In genomic region chr6:30981942-30982772, GRCh38 we compare ENCODE assay signal across 9 cellular contexts. TPM values are rescaled to one million over a fixed set of nuclear protein-coding genes. Genes with fewer than 3 reads are reported as not detected.
DNase-seq lines count a peak whose midpoint lies in the region; ATAC-seq and TF ChIP-seq lines count a peak whose summit lies in the region.
"Had no signal": no experiment of that assay in that cellular context is flagged by ENCODE, and none has a peak within 500 bp of the region (broad histone marks: within the 10 kb centered on the region; RNA-seq: fewer than 3 reads in every experiment).

No MANE protein-coding gene starts in this region.

- DNase-seq in ACHN: peak; percentile 65
- peak; percentile 81 for DNase-seq in IMR-90
- peak; percentile 9 to 36 for DNase-seq in dermis microvascular lymphatic vessel endothelial cell (ENCODE audit: low read depth in 2 of 2)
- DNase-seq in right lobe of liver: no peak
- no peak for DNase-seq in NOMO-1 treated with dmso at 0.1 percent for 144 hours (lab: John Stamatoyannopoulos, UW; ENCODE audit: unreplicated experiment)
- DNase-seq in spleen: no peak
- DNase-seq in immature natural killer cell: no peak
- DNase-seq in activated naive CD4-positive, alpha-beta T cell treated with anti-CD3 and anti-CD28 coated beads, Interleukin-2, amount 10 ng/mL, durations not matched to agents 7 days and 5 days: no peak
- DNase-seq: COR-L47 had no signal

- H3K4ac ChIP-seq in IMR-90 (ENCODE audit: low read depth, low read length): no peak overlapping the region

- H3K18ac ChIP-seq in IMR-90 (ENCODE audit: low read depth, low read length): no peak overlapping the region

- no peak overlapping the region for H3K9ac ChIP-seq in IMR-90 (ENCODE audit: low read depth, low read length)

- no peaks in the 10 kb centered on the region; the same call in 1 of the 2 replicates for H4K20me1 ChIP-seq in IMR-90 (ENCODE audit: insufficient read depth, low read length)

- 15% methylated on average over 8 of the region's 13 CpGs; no CpG with 5 or more reads in 1 of the 2 experiments for WGBS in IMR-90 (ENCODE audit: extremely low coverage in 2 of 2, insufficient read length in 1 of 2), 2 experiments
- WGBS in right lobe of liver (ENCODE audit: insufficient coverage, low coverage, low lambda C conversion rate, missing lambda C conversion rate): 15% methylated on average over 12 of the region's 13 CpGs
- 31 to 40% (median 37%) methylated on average over 13 of the region's 13 CpGs for WGBS in spleen, 5 donors

- no peak overlapping the region for H2BK15ac ChIP-seq in IMR-90 (ENCODE audit: low read depth, low read length)

- H3K23ac ChIP-seq in IMR-90 (ENCODE audit: low read depth, low read length): no peak overlapping the region

- no peak overlapping the region for H3K27ac ChIP-seq in IMR-90 (ENCODE audit: insufficient read depth, low read length)
- H3K27ac ChIP-seq in right lobe of liver: no peak overlapping the region
- no peak overlapping the region for H3K27ac ChIP-seq in spleen

- ATAC-seq in IMR-90 (ENCODE audit: low read depth) (peak; percentile 97), right lobe of liver (peak; percentile 81 to 93 (median 82))

- no peak overlapping the region for H3K56ac ChIP-seq in IMR-90 (ENCODE audit: extremely low read depth, insufficient read depth, low read length)

- H3K27ac Mint-ChIP-seq in immature natural killer cell: no peak overlapping the region
- no peak overlapping the region for H3K27ac Mint-ChIP-seq in activated naive CD4-positive, alpha-beta T cell treated with anti-CD3 and anti-CD28 coated beads, Interleukin-2, amount 10 ng/mL, durations not matched to agents 7 days and 5 days

- no peak overlapping the region for H4K8ac ChIP-seq in IMR-90 (ENCODE audit: low read depth in 2 of 2, low read length in 2 of 2)

- CTCF ChIA-PET in IMR-90 (lab: Yijun Ruan, JAX): interaction anchor here (0.6 to 1.2 kb wide), 3 partner anchors 21 to 391 kb away, joined by 3 to 12 read pairs (median 4); no protein-coding TSS in a partner anchor
- CTCF ChIA-PET in activated naive CD4-positive, alpha-beta T cell treated with anti-CD3 and anti-CD28 coated beads, Interleukin-2, amount 10 ng/mL, durations not matched to agents 7 days and 5 days (lab: Charles Lee): interaction anchor here (0.7 to 1.8 kb wide), 5 partner anchors 13 to 98 kb away, joined by 3 read pairs; no protein-coding TSS in a partner anchor

- TF ChIP-seq CTCF in IMR-90 (conservative IDR thresholded peaks at IDR 0.05; ENCODE audit: low read depth, low read length): peak; percentile 12; the same call in 1 of the 2 replicates
- TF ChIP-seq CTCF in right lobe of liver (IDR thresholded peaks at IDR 0.05): peak in 3 of 4 donors; percentile 3 to 27 (median 9)
- no peak for TF ChIP-seq CTCF in spleen (IDR thresholded peaks at IDR 0.05 in 8 of 11, conservative IDR thresholded peaks at IDR 0.05 in 3 of 11)

- no peak overlapping the region for H4K5ac ChIP-seq in IMR-90 (ENCODE audit: low read depth, low read length)

- peak overlapping the region in 1 of 5 donors; percentile 12 for H3K4me3 Mint-ChIP-seq in immature natural killer cell
- no peak overlapping the region for H3K4me3 Mint-ChIP-seq in activated naive CD4-positive, alpha-beta T cell treated with anti-CD3 and anti-CD28 coated beads, Interleukin-2, amount 10 ng/mL, durations not matched to agents 7 days and 5 days

- no peak overlapping the region for H2BK20ac ChIP-seq in IMR-90 (ENCODE audit: low read depth, low read length)

- no peaks in the 10 kb centered on the region for H3K4me1 Mint-ChIP-seq in immature natural killer cell
- H3K4me1 Mint-ChIP-seq in activated naive CD4-positive, alpha-beta T cell treated with anti-CD3 and anti-CD28 coated beads, Interleukin-2, amount 10 ng/mL, durations not matched to agents 7 days and 5 days: no peaks in the 10 kb centered on the region

- intact Hi-C loops in IMR-90 (cut with micrococcal nuclease): no loop called here
- intact Hi-C loops in right lobe of liver (cut with DNase I): no loop called here
- intact Hi-C loops in spleen (cut with DNase I; ENCODE audit: low total_unique reads): no loop called here

- no peak overlapping the region; the same call in 1 of the 2 replicates for H3K14ac ChIP-seq in IMR-90 (replicated peaks; ENCODE audit: low read depth, low read length)

- TF ChIP-seq POLR2A in IMR-90 (IDR thresholded peaks at IDR 0.05; ENCODE audit: low read depth, low read length): no peak
- TF ChIP-seq POLR2A in right lobe of liver (IDR thresholded peaks at IDR 0.05): no peak
- no peak for TF ChIP-seq POLR2A in spleen (IDR thresholded peaks at IDR 0.05)

- dilution Hi-C loops in IMR-90 (cut with HindIII; ENCODE audit: low sequenced_read_pairs, unreplicated experiment): no loop called here

- peak overlapping the region; percentile 17 for H2AK9ac ChIP-seq in IMR-90 (replicated peaks; ENCODE audit: low read depth, low read length, poor library complexity)

- H3K4me2 ChIP-seq in IMR-90 (ENCODE audit: low read depth, low read length): peak overlapping the region; percentile 71

- H3K4me1 ChIP-seq in IMR-90 (ENCODE audit: control insufficient read depth, insufficient read depth, low read length) (peaks cover 6% of the 10 kb centered on the region; the same call in 1 of the 2 replicates), right lobe of liver (peaks cover 0 to 3% (median 0%) of the 10 kb centered on the region in 4 donors), spleen (peaks cover 0 to 7% (median 0%) of the 10 kb centered on the region in 6 donors)

- no peak overlapping the region for H2BK120ac ChIP-seq in IMR-90 (ENCODE audit: low read depth, low read length)

- BruUV-seq in IMR-90 (replicated peaks; lab: Mats Ljungman, UMichigan): no TSS peak

- H3K36me3 ChIP-seq in IMR-90 (ENCODE audit: control insufficient read depth, insufficient read depth, low read length) (no peaks in the 10 kb centered on the region), right lobe of liver (no peaks in the 10 kb centered on the region), spleen (no peaks in the 10 kb centered on the region)

- no peak overlapping the region for H4K91ac ChIP-seq in IMR-90 (ENCODE audit: insufficient read depth, low read depth, low read length)

- H2AK5ac ChIP-seq in IMR-90 (ENCODE audit: low read depth, low read length): no peak overlapping the region

- TF ChIP-seq RAD21 in IMR-90 (IDR thresholded peaks at IDR 0.05; ENCODE audit: low read length): peak; percentile 24

- POLR2A ChIA-PET in IMR-90 (lab: Charles Lee; ENCODE audit: unreplicated experiment): no interaction called here

- peaks cover 7 to 19% (median 13%) of the 10 kb centered on the region in 3 donors for H3K27me3 Mint-ChIP-seq in immature natural killer cell (ENCODE audit: low read depth in 3 of 3)
- peaks cover 40% of the 10 kb centered on the region for H3K27me3 Mint-ChIP-seq in activated naive CD4-positive, alpha-beta T cell treated with anti-CD3 and anti-CD28 coated beads, Interleukin-2, amount 10 ng/mL, durations not matched to agents 7 days and 5 days

- H3K9me3 Mint-ChIP-seq in immature natural killer cell: no peaks in the 10 kb centered on the region
- H3K9me3 Mint-ChIP-seq in activated naive CD4-positive, alpha-beta T cell treated with anti-CD3 and anti-CD28 coated beads, Interleukin-2, amount 10 ng/mL, durations not matched to agents 7 days and 5 days: no peaks in the 10 kb centered on the region

- no peaks in the 10 kb centered on the region for H3K36me3 Mint-ChIP-seq in immature natural killer cell
- H3K36me3 Mint-ChIP-seq in activated naive CD4-positive, alpha-beta T cell treated with anti-CD3 and anti-CD28 coated beads, Interleukin-2, amount 10 ng/mL, durations not matched to agents 7 days and 5 days: no peaks in the 10 kb centered on the region

- H2AFZ ChIP-seq in IMR-90 (replicated peaks; ENCODE audit: low read length, poor library complexity): peak overlapping the region; percentile 79

- H2BK5ac ChIP-seq in IMR-90 (ENCODE audit: low read depth, low read length, poor library complexity, severe bottlenecking): no peak overlapping the region

- peaks cover 21% of the 10 kb centered on the region for H3K27me3 ChIP-seq in IMR-90 (ENCODE audit: control insufficient read depth, insufficient read depth, low read length)
- no peaks in the 10 kb centered on the region for H3K27me3 ChIP-seq in right lobe of liver
- H3K27me3 ChIP-seq in spleen (replicated peaks in 1 of 7): peaks cover 0 to 43% (median 0%) of the 10 kb centered on the region in 7 donors

- in situ Hi-C loops in ACHN (cut with HindIII; ENCODE audit: low pct_ligation_motif_present, low pct_unique_long_range_greater_than_20kb, low sequenced_read_pairs): no loop called here
- in situ Hi-C loops in IMR-90 (cut with MboI; ENCODE audit: low sequenced_read_pairs): no loop called here

- H3K9me1 ChIP-seq in IMR-90 (ENCODE audit: insufficient read depth, low read length): no peaks in the 10 kb centered on the region

- H3K4me3 ChIP-seq in IMR-90 (ENCODE audit: insufficient read depth, low read depth, low read length): peak overlapping the region; percentile 17; the same call in 1 of the 2 replicates
- peak overlapping the region in 1 of 3 donors; percentile 19 for H3K4me3 ChIP-seq in right lobe of liver
- no peak overlapping the region for H3K4me3 ChIP-seq in spleen

- H3K9me3 ChIP-seq in IMR-90 (ENCODE audit: control insufficient read depth, insufficient read depth, low read length) (no peaks in the 10 kb centered on the region), right lobe of liver (no peaks in the 10 kb centered on the region), spleen (no peaks in the 10 kb centered on the region)

- H3K79me1 ChIP-seq in IMR-90 (ENCODE audit: low read depth in 1 of 2, low read length in 2 of 2): no peaks in the 10 kb centered on the region

RNA-seq across cellular contexts. Expression of gene MUC21, which starts 1.4 kb away (rescaled TPM):
- total RNA-seq in IMR-90 (2012; rRNA removed) (not detected in 2 replicates), dermis microvascular lymphatic vessel endothelial cell (not detected in 2 replicates), right lobe of liver (under 1 TPM in 1 of 6 experiments, not detected in 5; 0.11 TPM), spleen (not detected)
- polyA plus RNA-seq in IMR-90 (2012; rRNA removed) (not detected in 2 replicates), spleen (under 1 TPM; 0.02 to 0.64 (median 0.05) TPM), immature natural killer cell (not detected)
- polyA plus RNA-seq in IMR-90 (2012; cell fraction: cytosol; rRNA removed): not detected in 2 replicates
- polyA plus RNA-seq in IMR-90 (2012; cell fraction: nucleus; rRNA removed; ENCODE audit: low replicate concordance): not detected in 2 replicates

RNA-seq across cellular contexts. Expression of gene MUC22, which starts 28.1 kb away (rescaled TPM):
- total RNA-seq in IMR-90 (2012; rRNA removed) (not detected in 2 replicates), dermis microvascular lymphatic vessel endothelial cell (not detected in 2 replicates), right lobe of liver (not detected), spleen (not detected)
- polyA plus RNA-seq in IMR-90 (2012; rRNA removed) (0.02 TPM in 1 of 2 replicates, not detected in the other), spleen (not detected), immature natural killer cell (not detected)
- polyA plus RNA-seq in IMR-90 (2012; cell fraction: cytosol; rRNA removed): under 0.01 and 0.04 TPM in 2 replicates
- not detected in 2 replicates for polyA plus RNA-seq in IMR-90 (2012; cell fraction: nucleus; rRNA removed; ENCODE audit: low replicate concordance)

RNA-seq across cellular contexts. Expression of gene MUCL3, which starts 41.4 kb away (rescaled TPM):
- total RNA-seq in IMR-90 (2012; rRNA removed): not detected in 2 replicates
- polyA plus RNA-seq in IMR-90 (2012; rRNA removed): not detected in 2 replicates
- not detected in 2 replicates for polyA plus RNA-seq in IMR-90 (2012; cell fraction: cytosol; rRNA removed)
- not detected in 2 replicates for polyA plus RNA-seq in IMR-90 (2012; cell fraction: nucleus; rRNA removed; ENCODE audit: low replicate concordance)
- not detected in 2 replicates for total RNA-seq in dermis microvascular lymphatic vessel endothelial cell
- not detected for total RNA-seq in right lobe of liver
- not detected for total RNA-seq in spleen
- under 1 TPM in 1 of 3 donors, not detected in 2; 0.03 TPM for polyA plus RNA-seq in spleen
- not detected for polyA plus RNA-seq in immature natural killer cell

RNA-seq across cellular contexts. Expression of gene SFTA2, which starts 50.2 kb away (rescaled TPM):
- total RNA-seq in IMR-90 (2012; rRNA removed) (not detected in 2 replicates), dermis microvascular lymphatic vessel endothelial cell (not detected in 2 replicates), right lobe of liver (not detected), spleen (under 1 TPM in 1 of 7 donors, not detected in 6; 0.47 TPM)
- polyA plus RNA-seq in IMR-90 (2012; rRNA removed) (not detected in 2 replicates), spleen (1 to 10 TPM in 1 of 3 donors, under 1 TPM in 1, not detected in 1; 0.08 to 2.6 TPM), immature natural killer cell (not detected)
- polyA plus RNA-seq in IMR-90 (2012; cell fraction: cytosol; rRNA removed): not detected in 2 replicates
- not detected in 2 replicates for polyA plus RNA-seq in IMR-90 (2012; cell fraction: nucleus; rRNA removed; ENCODE audit: low replicate concordance)

Comparison
In these comparisons a context has a peak if more than half of its experiments do, and no peak if none do; other contexts are left out.
1. DNase-seq: peak in ACHN (single experiment), IMR-90 (single experiment) and dermis microvascular lymphatic vessel endothelial cell (2 of 2); none in right lobe of liver (0 of 3), NOMO-1 treated with dmso at 0.1 percent for 144 hours (single experiment), spleen (single experiment), immature natural killer cell (0 of 3) and activated naive CD4-positive, alpha-beta T cell treated with anti-CD3 and anti-CD28 coated beads, Interleukin-2, amount 10 ng/mL, durations not matched to agents 7 days and 5 days (single experiment).
2. CTCF ChIP-seq: peak in IMR-90 (single experiment) and right lobe of liver (3 of 4); none in spleen (0 of 11).